9 cellular contexts compared by ENCODE assay signal in the genomic region with DNA sequence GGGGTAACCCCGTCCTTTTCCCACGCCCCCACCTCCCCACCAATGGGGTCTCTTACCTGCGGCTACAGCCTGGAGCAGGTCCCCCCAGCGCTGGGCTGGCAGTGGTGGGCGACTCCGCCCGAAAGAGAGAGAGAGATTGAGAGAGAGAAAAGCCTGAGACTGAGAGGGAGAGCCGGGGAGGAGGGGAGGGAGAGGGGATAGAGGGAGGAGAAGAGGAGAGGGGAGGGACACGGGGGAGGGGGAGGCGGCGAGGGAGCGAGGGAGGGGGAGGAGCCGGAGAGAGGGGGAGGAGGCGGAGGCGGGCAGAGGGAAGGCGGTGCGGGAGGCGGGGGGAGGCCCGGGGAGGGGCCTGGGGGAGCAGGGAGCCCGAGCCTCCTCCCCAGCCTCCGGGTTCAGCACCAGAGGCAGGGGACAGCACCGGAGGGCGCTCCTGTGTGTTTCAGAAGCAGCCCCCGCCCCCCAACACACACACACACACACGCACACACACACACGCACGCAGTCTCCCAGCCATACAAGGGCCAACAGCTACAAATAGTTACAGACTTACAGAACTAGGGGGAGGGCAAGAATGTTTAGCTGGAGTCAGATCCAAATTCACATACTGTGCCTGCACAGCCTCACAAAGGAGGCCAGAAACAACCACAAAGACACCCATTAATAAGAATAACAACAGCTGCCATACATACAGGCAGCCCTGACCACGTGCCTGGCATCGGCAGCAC. TPM values are rescaled to one million over a fixed set of nuclear protein-coding genes. Genes with fewer than 3 reads are reported as not detected.
DNase-seq lines count a peak whose midpoint lies in the region; ATAC-seq and TF ChIP-seq lines count a peak whose summit lies in the region.
"Had no signal": no experiment of that assay in that cellular context is flagged by ENCODE, and none has a peak within 500 bp of the region (broad histone marks: within the 10 kb centered on the region; RNA-seq: fewer than 3 reads in every experiment).

A gene with protein sequence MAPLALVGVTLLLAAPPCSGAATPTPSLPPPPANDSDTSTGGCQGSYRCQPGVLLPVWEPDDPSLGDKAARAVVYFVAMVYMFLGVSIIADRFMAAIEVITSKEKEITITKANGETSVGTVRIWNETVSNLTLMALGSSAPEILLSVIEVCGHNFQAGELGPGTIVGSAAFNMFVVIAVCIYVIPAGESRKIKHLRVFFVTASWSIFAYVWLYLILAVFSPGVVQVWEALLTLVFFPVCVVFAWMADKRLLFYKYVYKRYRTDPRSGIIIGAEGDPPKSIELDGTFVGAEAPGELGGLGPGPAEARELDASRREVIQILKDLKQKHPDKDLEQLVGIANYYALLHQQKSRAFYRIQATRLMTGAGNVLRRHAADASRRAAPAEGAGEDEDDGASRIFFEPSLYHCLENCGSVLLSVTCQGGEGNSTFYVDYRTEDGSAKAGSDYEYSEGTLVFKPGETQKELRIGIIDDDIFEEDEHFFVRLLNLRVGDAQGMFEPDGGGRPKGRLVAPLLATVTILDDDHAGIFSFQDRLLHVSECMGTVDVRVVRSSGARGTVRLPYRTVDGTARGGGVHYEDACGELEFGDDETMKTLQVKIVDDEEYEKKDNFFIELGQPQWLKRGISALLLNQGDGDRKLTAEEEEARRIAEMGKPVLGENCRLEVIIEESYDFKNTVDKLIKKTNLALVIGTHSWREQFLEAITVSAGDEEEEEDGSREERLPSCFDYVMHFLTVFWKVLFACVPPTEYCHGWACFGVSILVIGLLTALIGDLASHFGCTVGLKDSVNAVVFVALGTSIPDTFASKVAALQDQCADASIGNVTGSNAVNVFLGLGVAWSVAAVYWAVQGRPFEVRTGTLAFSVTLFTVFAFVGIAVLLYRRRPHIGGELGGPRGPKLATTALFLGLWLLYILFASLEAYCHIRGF (minus strand): TSS at position 161 of the 725 bp plus-strand sequence. CDS start 5,490 bp downstream, outside the sequence.

- ATAC-seq in HG03135 (IDR thresholded peaks at IDR 0.05; ENCODE audit: unreplicated experiment): no peak

- H3K27ac Mint-ChIP-seq in endodermal cell: no peak within 1 kb of the TSS

- no peaks in the 10 kb centered on the region for H3K36me3 ChIP-seq in endodermal cell (ENCODE audit: control insufficient read depth, insufficient read depth, low read length)

- peaks cover 39% of the 10 kb centered on the region for H3K27me3 Mint-ChIP-seq in endodermal cell (ENCODE audit: insufficient read depth)

- H3K4me1 Mint-ChIP-seq in endodermal cell: peaks cover 13% of the 10 kb centered on the region

- H3K9ac ChIP-seq in endodermal cell (ENCODE audit: extremely low read depth, low read length, poor library complexity, severe bottlenecking): no peak within 1 kb of the TSS

- peaks cover 5% of the 10 kb centered on the region for H3K27me3 ChIP-seq in endodermal cell (ENCODE audit: control insufficient read depth, insufficient read depth, low read length, poor library complexity, severe bottlenecking)

- H3K9me3 Mint-ChIP-seq in endodermal cell: no peaks in the 10 kb centered on the region

- peak; percentile 12 for DNase-seq in NOMO-1 treated with DMSO at 0.1 percent for 48 hours (lab: John Stamatoyannopoulos, UW; ENCODE audit: unreplicated experiment)
- DNase-seq in NOMO-1 treated with dmso at 0.1 percent for 144 hours (lab: John Stamatoyannopoulos, UW; ENCODE audit: unreplicated experiment): no peak
- peak; percentile 61 for DNase-seq in NCI-H510A treated with DMSO at 0.1 percent for 48 hours (lab: John Stamatoyannopoulos, UW)
- peak; percentile 44 for DNase-seq in activated CD8-positive, alpha-beta memory T cell treated with anti-CD3 and anti-CD28 coated beads, Interleukin-2, amount 50 U/mL, for 4 hours
- peak; percentile 97 for DNase-seq in endodermal cell
- DNase-seq in mucosa of gallbladder (ENCODE audit: low spot score): peak; percentile 45
- peak; percentile 46 for DNase-seq in stimulated activated naive CD4-positive, alpha-beta T cell treated with Interleukin-2 at 50 U/mL for 16 hours (lab: John Stamatoyannopoulos, UW)

- no peak within 1 kb of the TSS for H3K27ac ChIP-seq in endodermal cell (ENCODE audit: low read depth, low read length)
- H3K27ac ChIP-seq: epithelial cell of prostate had no signal

- H3K4me3 Mint-ChIP-seq in endodermal cell: peak within 1 kb of the TSS; percentile 59

- H3K36me3 Mint-ChIP-seq in endodermal cell (ENCODE audit: low read depth): no peaks in the 10 kb centered on the region

- no peaks in the 10 kb centered on the region for H3K4me1 ChIP-seq in endodermal cell (ENCODE audit: control insufficient read depth, insufficient read depth, low read length)

- peak within 1 kb of the TSS; percentile 79 for H3K4me3 ChIP-seq in endodermal cell (ENCODE audit: low read length)

- H3K9me3 ChIP-seq in endodermal cell (ENCODE audit: control insufficient read depth, low read length): no peaks in the 10 kb centered on the region

- no peak for TF ChIP-seq CTCF in endodermal cell (conservative IDR thresholded peaks at IDR 0.05)

- WGBS in endodermal cell (ENCODE audit: insufficient coverage in 1 of 2, insufficient read length in 1 of 2), 2 experiments: 6 to 36% methylated on average over 2 to 19 of the region's 29 CpGs

RNA-seq across cellular contexts. Expression of the gene that starts here (rescaled TPM):
- total RNA-seq in endodermal cell (1 to 10 TPM; 2.5 to 3.6 TPM), mucosa of gallbladder (5.1 TPM)
- 4.1 TPM for polyA plus RNA-seq in endodermal cell (2013, experiment 1 of 2)
- polyA plus RNA-seq in endodermal cell (2013, experiment 2 of 2): 2.6 TPM
